In the genomic region with DNA sequence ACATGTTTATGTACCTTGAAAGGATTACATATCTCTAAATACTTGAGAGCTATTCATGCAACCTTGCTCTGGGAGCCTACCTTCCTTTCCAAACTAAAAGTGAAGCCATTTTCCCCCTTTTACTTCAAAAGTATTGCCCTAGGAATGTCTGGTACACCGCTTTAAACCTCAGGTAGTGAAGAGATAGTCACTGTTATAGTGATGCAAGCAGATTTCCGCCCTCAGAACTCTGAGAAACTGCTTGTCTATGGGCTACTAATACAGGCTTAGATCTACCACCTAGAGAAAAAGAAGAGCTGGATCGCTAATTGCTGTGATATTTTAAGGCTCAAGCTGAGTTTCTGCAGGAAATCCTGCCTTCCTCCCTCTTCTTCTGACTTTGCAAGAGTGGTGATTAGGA, we compare ENCODE assay signal across 23 cellular contexts.
DNase-seq lines count a peak whose midpoint lies in the region; ATAC-seq, FAIRE-seq and TF ChIP-seq lines count a peak whose summit lies in the region.
"Had no signal": no experiment of that assay in that cellular context is flagged by ENCODE, and none has a peak within 500 bp of the region (broad histone marks: within the 10 kb centered on the region; RNA-seq: fewer than 3 reads in every experiment).

No MANE protein-coding gene starts in this region.

- H3K9me3 ChIP-seq in left ventricle myocardium inferior (replicated peaks) (no peaks in the 10 kb centered on the region), endothelial cell of umbilical vein (replicated peaks; ENCODE audit: control insufficient read depth, insufficient read depth, low read length) (no peaks in the 10 kb centered on the region), parathyroid adenoma (ENCODE audit: control insufficient read depth, low read length) (no peaks in the 10 kb centered on the region), left lung (no peaks in the 10 kb centered on the region)
- no peaks in the 10 kb centered on the region for H3K9me3 ChIP-seq in naive thymus-derived CD4-positive, alpha-beta T cell (ENCODE audit: control insufficient read depth in 2 of 3, low read length in 3 of 3)

- DNase-seq in left ventricle myocardium inferior (no peak), cardiac septum (ENCODE audit: low spot score) (no peak), GM23338 (ENCODE audit: low spot score) (no peak), endothelial cell of umbilical vein (ENCODE audit: low read depth, low spot score) (no peak), left lung (no peak), NOMO-1 (lab: John Stamatoyannopoulos, UW; ENCODE audit: unreplicated experiment in 2 of 2) (no peak)
- DNase-seq in naive thymus-derived CD4-positive, alpha-beta T cell: no peak
- DNase-seq: CD8-positive, alpha-beta T cell; COR-L47; DMS153; DMS79 treated with DMSO at 0.1 percent for 48 hours; EL; GF-D8; HCEC 1CT; HFFc6 had no signal

- no peaks in the 10 kb centered on the region for H3K27me3 ChIP-seq in left ventricle myocardium inferior (ENCODE audit: low read depth)
- H3K27me3 ChIP-seq in GM23338 (ENCODE audit: insufficient read depth): no peaks in the 10 kb centered on the region
- H3K27me3 ChIP-seq in endothelial cell of umbilical vein (ENCODE audit: control insufficient read depth in 2 of 2, insufficient read depth in 2 of 2, low read length in 2 of 2): no peaks in the 10 kb centered on the region
- no peaks in the 10 kb centered on the region for H3K27me3 ChIP-seq in parathyroid adenoma (ENCODE audit: control insufficient read depth, insufficient read depth, low read length)
- no peaks in the 10 kb centered on the region for H3K27me3 ChIP-seq in left lung
- H3K27me3 ChIP-seq in naive thymus-derived CD4-positive, alpha-beta T cell (ENCODE audit: control insufficient read depth in 2 of 2, insufficient read depth in 2 of 2, low read length in 2 of 2): no peaks in the 10 kb centered on the region

- no peak overlapping the region for H3K4me3 ChIP-seq in left ventricle myocardium inferior
- H3K4me3 ChIP-seq in GM23338: no peak overlapping the region
- no peak overlapping the region for H3K4me3 ChIP-seq in endothelial cell of umbilical vein (replicated peaks in 1 of 3; ENCODE audit: insufficient read depth in 1 of 3, low read depth in 1 of 3, low read length in 3 of 3)
- H3K4me3 ChIP-seq in parathyroid adenoma (ENCODE audit: low read depth, low read length): no peak overlapping the region
- H3K4me3 ChIP-seq in left lung: no peak overlapping the region
- H3K4me3 ChIP-seq in naive thymus-derived CD4-positive, alpha-beta T cell (ENCODE audit: low read length): no peak overlapping the region

- FAIRE-seq in endothelial cell of umbilical vein (lab: Jason Lieb, UNC): no peak
- FAIRE-seq: A204.1, D721Med, GM19239, HepG2, HTR-8/SVneo had no signal

- no peak for TF ChIP-seq CTCF in left ventricle myocardium inferior (IDR thresholded peaks at IDR 0.05; ENCODE audit: borderline replicate concordance)
- TF ChIP-seq CTCF in GM23338 (conservative IDR thresholded peaks at IDR 0.05; ENCODE audit: low read depth in 2 of 2): no peak
- no peak for TF ChIP-seq CTCF in endothelial cell of umbilical vein (IDR thresholded peaks at IDR 0.05; ENCODE audit: extremely low read depth in 1 of 2, insufficient read depth in 1 of 2, low read depth in 1 of 2, low read length in 2 of 2)
- no peak for TF ChIP-seq CTCF in parathyroid adenoma (IDR thresholded peaks at IDR 0.05)
- TF ChIP-seq CTCF in left lung (IDR thresholded peaks at IDR 0.05): no peak

- no peaks in the 10 kb centered on the region for H3K9me1 ChIP-seq in endothelial cell of umbilical vein (replicated peaks; ENCODE audit: control insufficient read depth, extremely low read depth, insufficient read depth, low read length)

- H3K27me3 Mint-ChIP-seq in GM23338 (ENCODE audit: insufficient read depth, low read depth, poor library complexity): peaks cover 3% of the 10 kb centered on the region
- H3K27me3 Mint-ChIP-seq in naive thymus-derived CD4-positive, alpha-beta T cell: peaks cover 0 to 13% (median 2%) of the 10 kb centered on the region in 5 donors

- H3K4me1 Mint-ChIP-seq in GM23338: peaks cover 10% of the 10 kb centered on the region
- H3K4me1 Mint-ChIP-seq in naive thymus-derived CD4-positive, alpha-beta T cell: no peaks in the 10 kb centered on the region
- H3K4me1 Mint-ChIP-seq: B cell, CD14-positive monocyte had no signal

- H3K79me2 ChIP-seq in GM23338 (replicated peaks; ENCODE audit: insufficient read depth) (no peaks in the 10 kb centered on the region; the same call in 1 of the 2 replicates), endothelial cell of umbilical vein (ENCODE audit: control insufficient read depth, insufficient read depth, low read length) (no peaks in the 10 kb centered on the region), parathyroid adenoma (no peaks in the 10 kb centered on the region)

- no peak overlapping the region for H3K4me3 Mint-ChIP-seq in GM23338
- no peak overlapping the region for H3K4me3 Mint-ChIP-seq in naive thymus-derived CD4-positive, alpha-beta T cell
- H3K4me3 Mint-ChIP-seq: B cell; CD14-positive monocyte; CD8-positive, alpha-beta T cell; HFFc6 had no signal

- POLR2A ChIA-PET in endothelial cell of umbilical vein (lab: Charles Lee): interaction anchor here (0.6 kb wide), 1 partner anchor 16 kb away, joined by 6 read pairs; no protein-coding TSS in a partner anchor
- POLR2A ChIA-PET in naive thymus-derived CD4-positive, alpha-beta T cell (lab: Charles Lee): no interaction called here

- H3K4me2 ChIP-seq in GM23338 (no peak overlapping the region), endothelial cell of umbilical vein (ENCODE audit: insufficient read depth, low read length) (no peak overlapping the region), parathyroid adenoma (ENCODE audit: low read length) (no peak overlapping the region)

- 0 out of 2 replicates have a peak, but pooled peaks cover 4% of the 10 kb centered on the region for H3K9me2 ChIP-seq in GM23338 (ENCODE audit: insufficient read depth)

- CTCF ChIA-PET in endothelial cell of umbilical vein (lab: Charles Lee): interaction anchor here (1.0 to 1.7 kb wide), 6 partner anchors 9 to 600 kb away, joined by 4 to 7 read pairs (median 4); a partner anchor contains a TSS
- CTCF ChIA-PET in naive thymus-derived CD4-positive, alpha-beta T cell (lab: Charles Lee): no interaction called here

- no peaks in the 10 kb centered on the region for H4K20me1 ChIP-seq in GM23338 (replicated peaks; ENCODE audit: insufficient read depth)
- H4K20me1 ChIP-seq in endothelial cell of umbilical vein (replicated peaks; ENCODE audit: control insufficient read depth, extremely low read depth, insufficient read depth, low read length): no peaks in the 10 kb centered on the region

- no peak overlapping the region for H3K27ac Mint-ChIP-seq in GM23338
- H3K27ac Mint-ChIP-seq in naive thymus-derived CD4-positive, alpha-beta T cell: no peak overlapping the region
- H3K27ac Mint-ChIP-seq: B cell; CD14-positive monocyte; CD8-positive, alpha-beta T cell; HFFc6 had no signal

- H2AFZ ChIP-seq in GM23338 (peak overlapping the region; percentile 69), endothelial cell of umbilical vein (ENCODE audit: low read depth, low read length) (no peak overlapping the region), parathyroid adenoma (peak overlapping the region; percentile 65)

- H3K36me3 ChIP-seq in left ventricle myocardium inferior: no peaks in the 10 kb centered on the region
- no peaks in the 10 kb centered on the region for H3K36me3 ChIP-seq in GM23338 (ENCODE audit: insufficient read depth)
- no peaks in the 10 kb centered on the region for H3K36me3 ChIP-seq in endothelial cell of umbilical vein (ENCODE audit: control insufficient read depth in 2 of 2, extremely low read depth in 1 of 2, insufficient read depth in 2 of 2, low read length in 2 of 2)
- no peaks in the 10 kb centered on the region for H3K36me3 ChIP-seq in parathyroid adenoma (ENCODE audit: control insufficient read depth, insufficient read depth, low read length)
- no peaks in the 10 kb centered on the region for H3K36me3 ChIP-seq in left lung
- no peaks in the 10 kb centered on the region for H3K36me3 ChIP-seq in naive thymus-derived CD4-positive, alpha-beta T cell (ENCODE audit: control insufficient read depth in 2 of 3, insufficient read depth in 3 of 3, low read length in 3 of 3)

- no peak for TF ChIP-seq POLR2A in endothelial cell of umbilical vein (IDR thresholded peaks at IDR 0.05; ENCODE audit: low read depth, low read length)

- dilution Hi-C loops in endothelial cell of umbilical vein (cut with MboI; ENCODE audit: extremely low pct_ligation_motif_present, low sequenced_read_pairs): no loop called here

- H3K27ac ChIP-seq in left ventricle myocardium inferior (replicated peaks): peak overlapping the region; percentile 40
- no peak overlapping the region for H3K27ac ChIP-seq in GM23338 (ENCODE audit: low read depth)
- no peak overlapping the region for H3K27ac ChIP-seq in endothelial cell of umbilical vein (ENCODE audit: insufficient read depth, low read depth, low read length)
- H3K27ac ChIP-seq in parathyroid adenoma: peak overlapping the region; percentile 46
- no peak overlapping the region for H3K27ac ChIP-seq in left lung
- no peak overlapping the region for H3K27ac ChIP-seq in naive thymus-derived CD4-positive, alpha-beta T cell (ENCODE audit: low read depth, low read length)

- intact Hi-C loops in left ventricle myocardium inferior (cut with micrococcal nuclease) (loop anchor here (10.0 kb wide), 1 partner anchor 61 kb away; no protein-coding TSS in a partner anchor), cardiac septum (cut with DNase I) (no loop called here), endothelial cell of umbilical vein (cut with micrococcal nuclease) (no loop called here), left lung (cut with DNase I) (no loop called here)
- intact Hi-C loops in naive thymus-derived CD4-positive, alpha-beta T cell (cut with micrococcal nuclease): no loop called here

- H3K9ac ChIP-seq in endothelial cell of umbilical vein (replicated peaks; ENCODE audit: extremely low read depth, insufficient read depth, low read length) (no peak overlapping the region), parathyroid adenoma (no peak overlapping the region)

- H3K36me3 Mint-ChIP-seq in GM23338 (ENCODE audit: low read depth): no peaks in the 10 kb centered on the region
- H3K36me3 Mint-ChIP-seq in naive thymus-derived CD4-positive, alpha-beta T cell: no peaks in the 10 kb centered on the region
- H3K36me3 Mint-ChIP-seq: CD14-positive monocyte; CD8-positive, alpha-beta T cell had no signal

- ATAC-seq in GM23338 (no peak), left lung (no peak)
- no peak for ATAC-seq in naive thymus-derived CD4-positive, alpha-beta T cell
- ATAC-seq: CD8-positive, alpha-beta T cell; HepG2 had no signal

- H3K4me1 ChIP-seq in left ventricle myocardium inferior (peaks cover 32% of the 10 kb centered on the region), GM23338 (ENCODE audit: insufficient read depth) (peaks cover 14% of the 10 kb centered on the region), endothelial cell of umbilical vein (ENCODE audit: control insufficient read depth, extremely low read depth, insufficient read depth, low read length) (no peaks in the 10 kb centered on the region), parathyroid adenoma (peaks cover 7% of the 10 kb centered on the region), left lung (no peaks in the 10 kb centered on the region)
- H3K4me1 ChIP-seq in naive thymus-derived CD4-positive, alpha-beta T cell (ENCODE audit: control insufficient read depth in 2 of 2, insufficient read depth in 2 of 2, low read length in 2 of 2): no peaks in the 10 kb centered on the region

- no TSS peak for BruUV-seq in endothelial cell of umbilical vein (replicated peaks; lab: Mats Ljungman, UMichigan)

- H3F3A ChIP-seq in GM23338 (replicated peaks; ENCODE audit: low read depth): no peaks in the 10 kb centered on the region

- no peaks in the 10 kb centered on the region for H3K9me3 Mint-ChIP-seq in GM23338
- H3K9me3 Mint-ChIP-seq in naive thymus-derived CD4-positive, alpha-beta T cell: peaks cover 0 to 4% (median 0%) of the 10 kb centered on the region in 11 donors
- H3K9me3 Mint-ChIP-seq: CD8-positive, alpha-beta T cell; HFFc6 had no signal

Comparison
In these comparisons a context has a peak if more than half of its experiments do, and no peak if none do; other contexts are left out.
1. H3K27ac ChIP-seq: peak in left ventricle myocardium inferior (single experiment) and parathyroid adenoma (single experiment); none in GM23338 (single experiment), endothelial cell of umbilical vein (single experiment), left lung (0 of 2) and naive thymus-derived CD4-positive, alpha-beta T cell (single experiment).